Comparison of ENCODE assay signal across 9 cellular contexts in genomic region chr3:86990171-86990733, GRCh38. TPM values are rescaled to one million over a fixed set of nuclear protein-coding genes. Genes with fewer than 3 reads are reported as not detected.
A peak's percentile ranks its signal among the peaks of the same experiment; 100 is the strongest.
DNase-seq lines count a peak whose midpoint lies in the region; ATAC-seq and TF ChIP-seq lines count a peak whose summit lies in the region.
"Had no signal": no experiment of that assay in that cellular context is flagged by ENCODE, and none has a peak within 500 bp of the region (broad histone marks: within the 10 kb centered on the region; RNA-seq: fewer than 3 reads in every experiment).

No MANE protein-coding gene starts in this region.

- H3K27ac ChIP-seq in transverse colon, result peak overlapping the region; percentile 79 to 91 (median 88)

- H3K4me1 Mint-ChIP-seq in activated CD8-positive, alpha-beta memory T cell treated with anti-CD3 and anti-CD28 coated beads, Interleukin-2, amount 10 ng/mL, durations not matched to agents 7 days and 5 days, result peaks cover 1% of the 10 kb centered on the region

- H3K27me3 Mint-ChIP-seq in activated CD8-positive, alpha-beta memory T cell treated with anti-CD3 and anti-CD28 coated beads, Interleukin-2, amount 10 ng/mL, durations not matched to agents 7 days and 5 days, result peaks cover 25% of the 10 kb centered on the region

- WGBS in transverse colon (ENCODE audit: low coverage in 1 of 2), 2 donors, result 6 to 17% methylated on average over 2 to 27 of the region's 27 CpGs

- no peak for DNase-seq in activated CD8-positive, alpha-beta memory T cell treated with anti-CD3 and anti-CD28 coated beads, Interleukin-2, amount 10 ng/mL, durations not matched to agents 7 days and 5 days
- DNase-seq in activated CD8-positive, alpha-beta memory T cell treated with anti-CD3 and anti-CD28 coated beads, Interleukin-2, amount 50 U/mL, for 4 hours, result no peak
- DNase-seq in astrocyte of the cerebellum (ENCODE audit: low read depth) (no peak), left lobe of liver (ENCODE audit: low spot score) (no peak), transverse colon (no peak), pons (ENCODE audit: low spot score) (no peak), NCI-H1436 (lab: John Stamatoyannopoulos, UW) (no peak)

- no peak for TF ChIP-seq EP300 in transverse colon (IDR thresholded peaks at IDR 0.05; ENCODE audit: low read depth)

- TF ChIP-seq CTCF in astrocyte of the cerebellum (IDR thresholded peaks at IDR 0.05; ENCODE audit: low read depth, low read length, missing control alignments) (no peak), transverse colon (IDR thresholded peaks at IDR 0.05) (no peak)

- H3K27me3 ChIP-seq in transverse colon, result peaks cover 37% of the 10 kb centered on the region

- no peak for TF ChIP-seq POLR2A in transverse colon (IDR thresholded peaks at IDR 0.05)

- H3K4me3 ChIP-seq in astrocyte of the cerebellum (ENCODE audit: low read depth, low read length) (peak overlapping the region; percentile 79), transverse colon (peak overlapping the region; percentile 53 to 66 (median 58))

- in situ Hi-C loops in astrocyte of the cerebellum (cut with HindIII; ENCODE audit: low sequenced_read_pairs), result no loop called here
- in situ Hi-C loops in transverse colon (cut with MboI; ENCODE audit: low pct_ligation_motif_present in 1 of 4, low pct_unique_long_range_greater_than_20kb in 1 of 4, low sequenced_read_pairs in 3 of 4), result no loop called here

- H3K9me3 ChIP-seq in transverse colon, result no peaks in the 10 kb centered on the region

- intact Hi-C loops in transverse colon (cut with DNase I; ENCODE audit: low total_unique reads), result no loop called here

- H3K4me3 Mint-ChIP-seq in activated CD8-positive, alpha-beta memory T cell treated with anti-CD3 and anti-CD28 coated beads, Interleukin-2, amount 10 ng/mL, durations not matched to agents 7 days and 5 days, result no peak overlapping the region

- H3K9me3 Mint-ChIP-seq in activated CD8-positive, alpha-beta memory T cell treated with anti-CD3 and anti-CD28 coated beads, Interleukin-2, amount 10 ng/mL, durations not matched to agents 7 days and 5 days (ENCODE audit: low read depth), result no peaks in the 10 kb centered on the region

- no peak overlapping the region for H3K27ac Mint-ChIP-seq in activated CD8-positive, alpha-beta memory T cell treated with anti-CD3 and anti-CD28 coated beads, Interleukin-2, amount 10 ng/mL, durations not matched to agents 7 days and 5 days

- H3K4me1 ChIP-seq in transverse colon, result peaks cover 0 to 6% (median 2%) of the 10 kb centered on the region in 4 donors

- no peaks in the 10 kb centered on the region for H3K36me3 Mint-ChIP-seq in activated CD8-positive, alpha-beta memory T cell treated with anti-CD3 and anti-CD28 coated beads, Interleukin-2, amount 10 ng/mL, durations not matched to agents 7 days and 5 days

- CTCF ChIA-PET in activated CD8-positive, alpha-beta memory T cell treated with anti-CD3 and anti-CD28 coated beads, Interleukin-2, amount 10 ng/mL, durations not matched to agents 7 days and 5 days (lab: Charles Lee), result no interaction called here

- H3K36me3 ChIP-seq in transverse colon, result no peaks in the 10 kb centered on the region

- peak; percentile 23 for ATAC-seq in activated CD8-positive, alpha-beta memory T cell treated with anti-CD3 and anti-CD28 coated beads, Interleukin-2, amount 10 ng/mL, durations not matched to agents 7 days and 5 days
- ATAC-seq in left lobe of liver (peak; percentile 31), GM21390 (IDR thresholded peaks at IDR 0.05; ENCODE audit: unreplicated experiment) (no peak)

RNA-seq across cellular contexts. Expression of gene VGLL3, which starts 0.7 kb away (rescaled TPM):
- not detected for total RNA-seq in activated CD8-positive, alpha-beta memory T cell treated with anti-CD3 and anti-CD28 coated beads, Interleukin-2, amount 10 ng/mL, durations not matched to agents 7 days and 5 days
- total RNA-seq in left lobe of liver (0.33 TPM), transverse colon (100 to 1,000 TPM in 1 of 4 donors, 1 to 10 TPM in 3; 3.8 to 138 (median 8.0) TPM)
- total RNA-seq: activated CD8-positive, alpha-beta memory T cell treated with anti-CD3 and anti-CD28 coated beads for 36 hours had no signal
